ENCODE assay signal across 12 cellular contexts in genomic region chr6:44231436-44231835, GRCh38. TPM values are rescaled to one million over a fixed set of nuclear protein-coding genes. Genes with fewer than 3 reads are reported as not detected.
DNase-seq lines count a peak whose midpoint lies in the region; ATAC-seq and TF ChIP-seq lines count a peak whose summit lies in the region.
"Not testable (repeated sequence)": the region's sequence is repeated elsewhere in the genome, so short reads cannot be mapped to it uniquely, and the experiment has no call there.
"Had no signal": no experiment of that assay in that cellular context is flagged by ENCODE, and none has a peak within 500 bp of the region (broad histone marks: within the 10 kb centered on the region; RNA-seq: fewer than 3 reads in every experiment).

No MANE protein-coding gene starts in this region.

- not testable (repeated sequence) for H3K27me3 ChIP-seq in HL-60 (ENCODE audit: insufficient read depth, poor library complexity, severe bottlenecking); heart right ventricle; rectal smooth muscle tissue (ENCODE audit: control insufficient read depth, insufficient read depth, low read length); stomach smooth muscle (ENCODE audit: control insufficient read depth in 1 of 2, insufficient read depth in 2 of 2, low read length in 2 of 2)

- ATAC-seq in heart right ventricle; natural killer cell treated with Interleukin-12 subunit alpha and Interleukin-12 subunit beta and Interleukin-15 and Interleukin-18, amount 100 ng/mL, for 72 hours: not testable (repeated sequence)

- not testable (repeated sequence) for H3K9ac ChIP-seq in rectal smooth muscle tissue (ENCODE audit: low read length); stomach smooth muscle (ENCODE audit: low read length in 2 of 2)

- H3K9me3 Mint-ChIP-seq in chondrocyte (ENCODE audit: low read depth); natural killer cell treated with Interleukin-12 subunit alpha and Interleukin-12 subunit beta and Interleukin-15 and Interleukin-18, amount 100 ng/mL, for 72 hours: not testable (repeated sequence)

- not testable (repeated sequence) for H3K4me3 ChIP-seq in HL-60 (replicated peaks; ENCODE audit: insufficient read depth, low read length); heart right ventricle; rectal smooth muscle tissue (ENCODE audit: low read length); stomach smooth muscle (ENCODE audit: low read length in 2 of 2)

- TF ChIP-seq CTCF in HL-60 (IDR thresholded peaks at IDR 0.05; ENCODE audit: insufficient read depth, low read length); RWPE1 (conservative IDR thresholded peaks at IDR 0.05; ENCODE audit: low read depth); chondrocyte (IDR thresholded peaks at IDR 0.05); heart right ventricle (IDR thresholded peaks at IDR 0.05): not testable (repeated sequence)

- not testable (repeated sequence) for H3K27me3 Mint-ChIP-seq in chondrocyte (ENCODE audit: low read depth); natural killer cell treated with Interleukin-12 subunit alpha and Interleukin-12 subunit beta and Interleukin-15 and Interleukin-18, amount 100 ng/mL, for 72 hours

- DNase-seq in CD1c-positive myeloid dendritic cell (ENCODE audit: extremely low spot score) (peak; percentile 72), HL-60 (ENCODE audit: low read depth in 1 of 2, low spot score in 1 of 2) (peak in 1 of 2 experiments; percentile 73), chondrocyte (ENCODE audit: low spot score) (peak; percentile 48)
- DNase-seq in RWPE1 (ENCODE audit: low spot score); heart right ventricle: not testable (repeated sequence)
- DNase-seq in natural killer cell treated with Interleukin-12 subunit alpha and Interleukin-12 subunit beta and Interleukin-15 and Interleukin-18, amount 100 ng/mL, for 72 hours (ENCODE audit: low spot score): peak; percentile 34

- peaks cover 0 to 56% (median 24%) of the 10 kb centered on the region in 9 donors for H3K36me3 ChIP-seq in heart right ventricle
- peaks cover 12% of the 10 kb centered on the region for H3K36me3 ChIP-seq in rectal smooth muscle tissue (ENCODE audit: control insufficient read depth, insufficient read depth, low read length)
- H3K36me3 ChIP-seq in stomach smooth muscle (ENCODE audit: control insufficient read depth in 2 of 2, insufficient read depth in 2 of 2, low read length in 2 of 2): peaks cover 22 to 38% of the 10 kb centered on the region in 2 donors

- H3K4me1 ChIP-seq in heart right ventricle: peaks cover 26 to 99% (median 78%) of the 10 kb centered on the region in 9 donors
- peaks cover 84% of the 10 kb centered on the region for H3K4me1 ChIP-seq in rectal smooth muscle tissue (ENCODE audit: control insufficient read depth, insufficient read depth, low read length)
- H3K4me1 ChIP-seq in stomach smooth muscle (ENCODE audit: control insufficient read depth, insufficient read depth, low read length): peaks cover 99% of the 10 kb centered on the region

- H3K4me3 Mint-ChIP-seq in chondrocyte (ENCODE audit: unreplicated experiment); natural killer cell treated with Interleukin-12 subunit alpha and Interleukin-12 subunit beta and Interleukin-15 and Interleukin-18, amount 100 ng/mL, for 72 hours: not testable (repeated sequence)

- H3K36me3 Mint-ChIP-seq in chondrocyte (ENCODE audit: low read depth): peaks cover 25% of the 10 kb centered on the region
- not testable (repeated sequence) for H3K36me3 Mint-ChIP-seq in natural killer cell treated with Interleukin-12 subunit alpha and Interleukin-12 subunit beta and Interleukin-15 and Interleukin-18, amount 100 ng/mL, for 72 hours

- POLR2A ChIA-PET in RWPE1 (lab: Yijun Ruan, JAX; ENCODE audit: low non-redundant PET): not testable (repeated sequence)

- intact Hi-C loops in heart right ventricle (cut with DNase I): loop anchor here in 4 of 10 donors (5.0 to 10.0 kb wide), 3 partner anchors 59 to 137 kb away; no protein-coding TSS in a partner anchor

- peak overlapping the region; percentile 59 for H3K27ac Mint-ChIP-seq in chondrocyte (ENCODE audit: unreplicated experiment)
- H3K27ac Mint-ChIP-seq in natural killer cell treated with Interleukin-12 subunit alpha and Interleukin-12 subunit beta and Interleukin-15 and Interleukin-18, amount 100 ng/mL, for 72 hours: not testable (repeated sequence)

- peaks cover 74% of the 10 kb centered on the region for H3K4me1 Mint-ChIP-seq in chondrocyte (ENCODE audit: low read depth)
- H3K4me1 Mint-ChIP-seq in natural killer cell treated with Interleukin-12 subunit alpha and Interleukin-12 subunit beta and Interleukin-15 and Interleukin-18, amount 100 ng/mL, for 72 hours (ENCODE audit: low read depth in 2 of 2): not testable (repeated sequence)

- H3K27ac ChIP-seq in HL-60 (replicated peaks) (peak overlapping the region; percentile 84), RWPE1 (peak overlapping the region; percentile 90), heart right ventricle (peak overlapping the region in 9 of 10 donors; percentile 47 to 98 (median 93)), rectal smooth muscle tissue (ENCODE audit: low read depth, low read length) (peak overlapping the region; percentile 72), stomach smooth muscle (ENCODE audit: low read length) (peak overlapping the region; percentile 97)

- 84 to 87% methylated on average over 9 of the region's 9 CpGs for WGBS in heart right ventricle, 2 donors

- CTCF ChIA-PET in RWPE1 (lab: Yijun Ruan, JAX): not testable (repeated sequence)

- not testable (repeated sequence) for H3K9me3 ChIP-seq in heart right ventricle; stomach smooth muscle (ENCODE audit: control insufficient read depth in 2 of 2, low read length in 2 of 2)

RNA-seq across cellular contexts. Expression of gene SLC29A1, which starts 8.0 kb away (rescaled TPM):
- 161 to 231 TPM (median 221 TPM) in 3 replicates for total RNA-seq in chondrocyte
- 100 to 1,000 TPM; 104 to 198 (median 146) TPM for total RNA-seq in heart right ventricle
- polyA plus RNA-seq in heart right ventricle: 10 to 100 TPM; 46.3 to 90.9 TPM
- 10 to 100 TPM; 25.1 to 95.6 TPM for total RNA-seq in natural killer cell treated with Interleukin-12 subunit alpha and Interleukin-12 subunit beta and Interleukin-15 and Interleukin-18, amount 100 ng/mL, for 72 hours

RNA-seq across cellular contexts. Expression of gene MYMX, which starts 14.7 kb away (rescaled TPM):
- not detected in 3 replicates for total RNA-seq in chondrocyte
- 1 to 10 TPM in 2 of 10 donors, under 1 TPM in 3, not detected in 5; 0.41 to 2.3 (median 0.86) TPM for total RNA-seq in heart right ventricle
- polyA plus RNA-seq in heart right ventricle: under 1 TPM in 1 of 2 donors, not detected in 1; 0.91 TPM
- not detected for total RNA-seq in natural killer cell treated with Interleukin-12 subunit alpha and Interleukin-12 subunit beta and Interleukin-15 and Interleukin-18, amount 100 ng/mL, for 72 hours
- total RNA-seq: A673; CD8-positive, alpha-beta memory T cell had no signal
- polyA plus RNA-seq: BJ; CD14-positive monocyte; CD8-positive, alpha-beta memory T cell had no signal

RNA-seq across cellular contexts. Expression of gene HSP90AB1, which starts 15.5 kb away (rescaled TPM):
- 508 to 805 TPM (median 512 TPM) in 3 replicates for total RNA-seq in chondrocyte
- total RNA-seq in heart right ventricle: 1,000 to 10,000 TPM in 4 of 10 donors, 100 to 1,000 TPM in 6; 675 to 1,053 (median 920) TPM
- 100 to 1,000 TPM; 235 to 764 TPM for polyA plus RNA-seq in heart right ventricle
- 1,000 to 10,000 TPM; 1,035 to 1,696 TPM for total RNA-seq in natural killer cell treated with Interleukin-12 subunit alpha and Interleukin-12 subunit beta and Interleukin-15 and Interleukin-18, amount 100 ng/mL, for 72 hours

RNA-seq across cellular contexts. Expression of gene SLC35B2, which starts 25.9 kb away (rescaled TPM):
- total RNA-seq in chondrocyte: 71.5 to 83.1 TPM (median 75.7 TPM) in 3 replicates
- 10 to 100 TPM; 19.4 to 29.8 (median 23.7) TPM for total RNA-seq in heart right ventricle
- polyA plus RNA-seq in heart right ventricle: 10 to 100 TPM in 1 of 2 donors, 1 to 10 TPM in 1; 9.1 to 27.2 TPM
- total RNA-seq in natural killer cell treated with Interleukin-12 subunit alpha and Interleukin-12 subunit beta and Interleukin-15 and Interleukin-18, amount 100 ng/mL, for 72 hours: 10 to 100 TPM; 34.6 to 39.4 TPM

RNA-seq across cellular contexts. Expression of gene NFKBIE, which starts 33.9 kb away (rescaled TPM):
- total RNA-seq in chondrocyte (3.0 to 7.0 TPM (median 6.2 TPM) in 3 replicates), heart right ventricle (1 to 10 TPM; 1.5 to 8.7 (median 3.4) TPM)
- 1 to 10 TPM; 5.7 to 5.9 TPM for polyA plus RNA-seq in heart right ventricle
- total RNA-seq in natural killer cell treated with Interleukin-12 subunit alpha and Interleukin-12 subunit beta and Interleukin-15 and Interleukin-18, amount 100 ng/mL, for 72 hours: 10 to 100 TPM; 24.1 to 26.1 TPM
